In the genomic region with DNA sequence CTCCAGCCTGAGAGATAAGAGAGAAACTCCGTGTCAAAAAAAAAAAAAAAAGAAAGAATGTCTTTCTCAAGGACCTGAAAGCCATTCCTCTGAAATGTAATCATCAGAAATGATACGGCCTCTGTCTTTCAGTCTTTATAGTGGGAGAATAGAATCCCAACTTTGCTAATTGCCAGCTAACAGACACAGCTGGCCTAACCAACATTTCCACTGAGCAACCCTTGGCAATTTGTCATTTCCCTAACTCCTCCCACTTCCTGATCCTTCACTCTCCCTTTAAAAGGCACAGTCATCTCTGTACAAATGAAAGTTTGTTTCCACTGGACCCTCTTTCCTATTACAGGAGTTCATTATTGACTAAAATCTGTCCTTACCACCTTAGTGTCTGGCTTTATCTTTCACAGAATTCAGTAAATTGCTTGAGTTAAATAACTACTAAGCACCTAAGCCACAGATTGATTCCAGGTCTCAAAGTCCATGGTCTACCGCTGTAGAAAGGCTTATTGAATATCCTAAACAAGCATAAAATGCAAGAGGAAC, we compare ENCODE assay signal across 9 cellular contexts. TPM values are rescaled to one million over a fixed set of nuclear protein-coding genes. Genes with fewer than 3 reads are reported as not detected.
A peak's percentile ranks its signal among the peaks of the same experiment; 100 is the strongest.
DNase-seq lines count a peak whose midpoint lies in the region; ATAC-seq and TF ChIP-seq lines count a peak whose summit lies in the region.
"Had no signal": no experiment of that assay in that cellular context is flagged by ENCODE, and none has a peak within 500 bp of the region (broad histone marks: within the 10 kb centered on the region; RNA-seq: fewer than 3 reads in every experiment).

No MANE protein-coding gene starts in this region.

- intact Hi-C loops in psoas muscle (cut with DNase I), result loop anchor here in 1 of 2 donors (5.0 kb wide), 1 partner anchor 47 kb away; no protein-coding TSS in a partner anchor
- intact Hi-C loops in stomach (cut with DNase I; ENCODE audit: low total_unique reads), result no loop called here

- no peaks in the 10 kb centered on the region for H3K27me3 ChIP-seq in psoas muscle (ENCODE audit: insufficient read depth in 3 of 3, low read length in 2 of 3)
- H3K27me3 ChIP-seq in stomach, result no peaks in the 10 kb centered on the region

- TF ChIP-seq POLR2A in stomach (IDR thresholded peaks at IDR 0.05), result no peak

- DNase-seq in AG08396 (ENCODE audit: low spot score), result peak; percentile 48
- DNase-seq in H4 (ENCODE audit: low spot score), result peak; percentile 83
- no peak for DNase-seq in SK-N-MC (ENCODE audit: low read depth, low spot score)
- peak; percentile 77 for DNase-seq in fibroblast of the aortic adventitia (ENCODE audit: low read depth)
- no peak for DNase-seq in amygdala (lab: John Stamatoyannopoulos, UW)
- no peak for DNase-seq in psoas muscle
- no peak for DNase-seq in stomach
- DNase-seq in mesenteric fat pad (ENCODE audit: low spot score), result no peak
- DNase-seq: cortex of kidney had no signal

- H3K36me3 ChIP-seq in SK-N-MC (ENCODE audit: insufficient read depth, low read length), result peaks cover 8% of the 10 kb centered on the region; the same call in 1 of the 2 replicates
- H3K36me3 ChIP-seq in psoas muscle (ENCODE audit: insufficient read depth in 1 of 2, low read depth in 1 of 2), result no peaks in the 10 kb centered on the region
- H3K36me3 ChIP-seq in stomach, result no peaks in the 10 kb centered on the region

- no peak for TF ChIP-seq CTCF in fibroblast of the aortic adventitia (IDR thresholded peaks at IDR 0.05; ENCODE audit: insufficient read depth, low read length)
- no peak for TF ChIP-seq CTCF in psoas muscle (IDR thresholded peaks at IDR 0.05)
- TF ChIP-seq CTCF in stomach (IDR thresholded peaks at IDR 0.05), result no peak

- 56 to 64% (median 61%) methylated on average over 3 of the region's 3 CpGs for WGBS in psoas muscle, 3 donors
- 43 to 51% (median 46%) methylated on average over 3 of the region's 3 CpGs for WGBS in stomach, 5 donors

- H3K4me1 ChIP-seq in psoas muscle (peaks cover 7% of the 10 kb centered on the region), stomach (peaks cover 11 to 20% (median 15%) of the 10 kb centered on the region in 4 donors)

- peak overlapping the region; percentile 33; the same call in 1 of the 2 replicates for H3K4me3 ChIP-seq in SK-N-MC
- no peak overlapping the region for H3K4me3 ChIP-seq in fibroblast of the aortic adventitia (ENCODE audit: low read depth, low read length)
- H3K4me3 ChIP-seq in psoas muscle, result no peak overlapping the region
- no peak overlapping the region for H3K4me3 ChIP-seq in stomach

- H3K27ac ChIP-seq in SK-N-MC (peak overlapping the region; percentile 81; the same call in 1 of the 2 replicates), psoas muscle (no peak overlapping the region), stomach (no peak overlapping the region)

- H3K9ac ChIP-seq in SK-N-MC (ENCODE audit: insufficient read length), result no peak overlapping the region

- TF ChIP-seq EP300 in stomach (IDR thresholded peaks at IDR 0.05), result no peak

- H3K9me3 ChIP-seq in SK-N-MC (ENCODE audit: low read depth, low read length), result peaks cover 10% of the 10 kb centered on the region; the same call in 1 of the 2 replicates
- no peaks in the 10 kb centered on the region for H3K9me3 ChIP-seq in psoas muscle
- peaks cover 0 to 10% (median 3%) of the 10 kb centered on the region in 4 donors for H3K9me3 ChIP-seq in stomach

- no peak for ATAC-seq in psoas muscle

RNA-seq across cellular contexts. Expression of a gene that starts 4.3 kb away (rescaled TPM):
- 290 and 329 TPM in 2 replicates for total RNA-seq in H4 (2014; rRNA removed; shearing (Covaris generic))
- total RNA-seq in fibroblast of the aortic adventitia (ENCODE audit: low replicate concordance) (82.4 and 95.0 TPM in 2 replicates), psoas muscle (10 to 100 TPM; 15.2 to 47.7 (median 31.0) TPM), stomach (100 to 1,000 TPM in 3 of 5 donors, 10 to 100 TPM in 2; 79.9 to 372 (median 140) TPM), mesenteric fat pad (46.7 TPM)
- polyA plus RNA-seq in psoas muscle (10 to 100 TPM; 45.9 to 94.0 (median 71.7) TPM), stomach (100 to 1,000 TPM in 2 of 3 donors, 10 to 100 TPM in 1; 99.9 to 315 (median 169) TPM)

RNA-seq across cellular contexts. Expression of a gene that starts 5.2 kb away (rescaled TPM):
- 14.6 and 18.0 TPM in 2 replicates for total RNA-seq in H4 (2014; rRNA removed; shearing (Covaris generic))
- 21.4 and 22.8 TPM in 2 replicates for total RNA-seq in fibroblast of the aortic adventitia (ENCODE audit: low replicate concordance)
- total RNA-seq in psoas muscle, result 10 to 100 TPM in 2 of 4 donors, 1 to 10 TPM in 2; 6.5 to 12.1 (median 10.2) TPM
- polyA plus RNA-seq in psoas muscle, result 10 to 100 TPM in 2 of 3 donors, 1 to 10 TPM in 1; 8.7 to 17.9 (median 12.8) TPM
- total RNA-seq in stomach, result 10 to 100 TPM; 11.6 to 87.5 (median 46.4) TPM
- 10 to 100 TPM in 2 of 3 donors, 1 to 10 TPM in 1; 6.9 to 19.6 (median 10.6) TPM for polyA plus RNA-seq in stomach
- 12.9 TPM for total RNA-seq in mesenteric fat pad

Comparison
In these comparisons a context has a peak if more than half of its experiments do, and no peak if none do; other contexts are left out.
1. DNase-seq: peak in AG08396 (single experiment), H4 (single experiment) and fibroblast of the aortic adventitia (single experiment); none in SK-N-MC (single experiment), amygdala (0 of 56), psoas muscle (0 of 2), stomach (single experiment) and mesenteric fat pad (single experiment).